In genomic region chr6:96626749-96627353, GRCh38 we compare ENCODE assay signal across 8 cellular contexts.
A peak's percentile ranks its signal among the peaks of the same experiment; 100 is the strongest.
DNase-seq lines count a peak whose midpoint lies in the region; ATAC-seq, FAIRE-seq and TF ChIP-seq lines count a peak whose summit lies in the region.

No MANE protein-coding gene starts in this region.

- no peak overlapping the region for H3K27ac Mint-ChIP-seq in T-helper 17 cell

- no peaks in the 10 kb centered on the region for H3K27me3 ChIP-seq in tibial artery

- H3K4me1 ChIP-seq in tibial artery = peaks cover 0 to 54% (median 2%) of the 10 kb centered on the region in 4 donors

- FAIRE-seq in GM18507 (lab: Jason Lieb, UNC) = peak; percentile 78

- TF ChIP-seq CTCF in AG09319 (IDR thresholded peaks at IDR 0.05; ENCODE audit: low read depth, low read length) (peak; percentile 29), tibial artery (IDR thresholded peaks at IDR 0.05) (peak; percentile 33 to 46)

- intact Hi-C loops in tibial artery (cut with DNase I; ENCODE audit: low total_unique reads) = loop anchor here (5.0 to 10.0 kb wide), 3 partner anchors 135 to 428 kb away; partner anchors contain the start of gene NDUFAF4

- no peak overlapping the region for H3K4me3 ChIP-seq in tibial artery

- H3K27me3 Mint-ChIP-seq in T-helper 17 cell = peaks cover 40% of the 10 kb centered on the region

- peak overlapping the region in 1 of 2 donors; percentile 65 for H3K27ac ChIP-seq in tibial artery

- H3K4me3 Mint-ChIP-seq in T-helper 17 cell = no peak overlapping the region

- ATAC-seq in HG02852 (IDR thresholded peaks at IDR 0.05; ENCODE audit: unreplicated experiment) (peak; percentile 93), T-helper 17 cell (peak; percentile 42)

- DNase-seq in AG09319 (ENCODE audit: extremely low read depth, low read depth) = no peak
- DNase-seq in GM18507 (ENCODE audit: extremely low spot score, insufficient read length, low read depth) = no peak
- peak in 2 of 3 experiments; percentile 36 to 67 for DNase-seq in NCI-H1417 (lab: John Stamatoyannopoulos, UW)
- no peak for DNase-seq in T-helper 17 cell
- peak; percentile 25 for DNase-seq in glomerular visceral epithelial cell (ENCODE audit: extremely low spot score)
- DNase-seq in tibial artery = no peak
- no peak for DNase-seq in activated T-cell treated with anti-CD3 and anti-CD28 coated beads, Interleukin-2, amount 50 U/mL, for 1 hour

- H3K36me3 Mint-ChIP-seq in T-helper 17 cell (ENCODE audit: low read depth) = no peaks in the 10 kb centered on the region

- no peaks in the 10 kb centered on the region for H3K36me3 ChIP-seq in tibial artery

- no peaks in the 10 kb centered on the region for H3K9me3 ChIP-seq in T-helper 17 cell (ENCODE audit: control insufficient read depth, low read length, poor library complexity, severe bottlenecking)
- no peaks in the 10 kb centered on the region for H3K9me3 ChIP-seq in tibial artery

- peaks cover 2% of the 10 kb centered on the region for H3K4me1 Mint-ChIP-seq in T-helper 17 cell

Comparison
In these comparisons a context has a peak if more than half of its experiments do, and no peak if none do; other contexts are left out.
1. DNase-seq: peak in NCI-H1417 (2 of 3) and glomerular visceral epithelial cell (single experiment); none in AG09319 (single experiment), GM18507 (single experiment), T-helper 17 cell (0 of 3), tibial artery (0 of 2) and activated T-cell treated with anti-CD3 and anti-CD28 coated beads, Interleukin-2, amount 50 U/mL, for 1 hour (single experiment).